ENCODE assay signal across 16 cellular contexts in genomic region chr16:66952430-66953139, GRCh38. TPM values are rescaled to one million over a fixed set of nuclear protein-coding genes. Genes with fewer than 3 reads are reported as not detected.
DNase-seq lines count a peak whose midpoint lies in the region; TF ChIP-seq lines count a peak whose summit lies in the region.
"Had no signal": no experiment of that assay in that cellular context is flagged by ENCODE, and none has a peak within 500 bp of the region (broad histone marks: within the 10 kb centered on the region; RNA-seq: fewer than 3 reads in every experiment).

No MANE protein-coding gene starts in this region.

- peaks cover 23% of the 10 kb centered on the region for H3K4me1 Mint-ChIP-seq in MCF 10A (ENCODE audit: insufficient read depth, unreplicated experiment)
- peaks cover 12% of the 10 kb centered on the region for H3K4me1 Mint-ChIP-seq in endodermal cell
- H3K4me1 Mint-ChIP-seq in T-helper 2 cell treated with Interferon-gamma antibody and Interleukin-4, amounts not matched to agents 5 μg/mL and 100 μg/mL, for 36 hours (ENCODE audit: low read depth): peaks cover 17% of the 10 kb centered on the region

- CTCF ChIA-PET in MCF 10A (lab: Yijun Ruan, JAX): interaction anchor here (0.5 to 3.5 kb wide), 18 partner anchors 9 to 246 kb away, joined by 3 to 37 read pairs (median 3); partner anchors contain the start of genes CES3 and ELMO3

- POLR2A ChIA-PET in MCF 10A (lab: Yijun Ruan, JAX): interaction anchor here (0.7 to 3.1 kb wide), 3 partner anchors 58 to 203 kb away, joined by 3 to 10 read pairs (median 4); no protein-coding TSS in a partner anchor

- H3K4me3 Mint-ChIP-seq in MCF 10A (ENCODE audit: unreplicated experiment) (no peak overlapping the region), endodermal cell (no peak overlapping the region)
- no peak overlapping the region for H3K4me3 Mint-ChIP-seq in T-helper 2 cell treated with Interferon-gamma antibody and Interleukin-4, amounts not matched to agents 5 μg/mL and 100 μg/mL, for 36 hours

- H3K4me1 ChIP-seq in breast epithelium (no peaks in the 10 kb centered on the region), endodermal cell (ENCODE audit: control insufficient read depth, insufficient read depth, low read length) (no peaks in the 10 kb centered on the region), skeletal muscle tissue (ENCODE audit: control insufficient read depth in 3 of 3, insufficient read depth in 3 of 3, low read length in 3 of 3) (peaks cover 10 to 29% (median 21%) of the 10 kb centered on the region in 3 donors)

- H3K9me3 ChIP-seq in breast epithelium (no peaks in the 10 kb centered on the region), endodermal cell (ENCODE audit: control insufficient read depth, low read length) (peaks cover 14% of the 10 kb centered on the region), skeletal muscle tissue (ENCODE audit: control insufficient read depth in 3 of 3, low read length in 3 of 3) (no peaks in the 10 kb centered on the region)

- H3K4me3 ChIP-seq in breast epithelium (no peak overlapping the region), endodermal cell (ENCODE audit: low read length) (no peak overlapping the region), skeletal muscle tissue (ENCODE audit: low read length in 3 of 3) (peak overlapping the region in 1 of 3 donors; percentile 30)
- H3K4me3 ChIP-seq: SK-N-MC had no signal

- H3K27me3 Mint-ChIP-seq in MCF 10A (ENCODE audit: insufficient read depth, unreplicated experiment) (no peaks in the 10 kb centered on the region), endodermal cell (ENCODE audit: insufficient read depth) (peaks cover 14% of the 10 kb centered on the region)
- peaks cover 43% of the 10 kb centered on the region for H3K27me3 Mint-ChIP-seq in T-helper 2 cell treated with Interferon-gamma antibody and Interleukin-4, amounts not matched to agents 5 μg/mL and 100 μg/mL, for 36 hours (ENCODE audit: low read depth)

- H3K36me3 ChIP-seq in breast epithelium: no peaks in the 10 kb centered on the region
- no peaks in the 10 kb centered on the region for H3K36me3 ChIP-seq in endodermal cell (ENCODE audit: control insufficient read depth, insufficient read depth, low read length)
- no peaks in the 10 kb centered on the region for H3K36me3 ChIP-seq in skeletal muscle tissue (ENCODE audit: control insufficient read depth in 3 of 3, insufficient read depth in 3 of 3, low read length in 3 of 3)

- H3K9ac ChIP-seq in endodermal cell (ENCODE audit: extremely low read depth, low read length, poor library complexity, severe bottlenecking) (no peak overlapping the region), skeletal muscle tissue (ENCODE audit: low read depth in 1 of 3, low read length in 3 of 3) (no peak overlapping the region)

- H3K36me3 Mint-ChIP-seq in MCF 10A (ENCODE audit: insufficient read depth, unreplicated experiment): no peaks in the 10 kb centered on the region
- no peaks in the 10 kb centered on the region for H3K36me3 Mint-ChIP-seq in endodermal cell (ENCODE audit: low read depth)
- H3K36me3 Mint-ChIP-seq in T-helper 2 cell treated with Interferon-gamma antibody and Interleukin-4, amounts not matched to agents 5 μg/mL and 100 μg/mL, for 36 hours (ENCODE audit: low read depth): no peaks in the 10 kb centered on the region

- peaks cover 0 to 8% of the 10 kb centered on the region in 2 donors for H3K27me3 ChIP-seq in breast epithelium
- H3K27me3 ChIP-seq in endodermal cell (ENCODE audit: control insufficient read depth, insufficient read depth, low read length, poor library complexity, severe bottlenecking): peaks cover 29% of the 10 kb centered on the region
- peaks cover 0 to 3% (median 0%) of the 10 kb centered on the region in 3 donors for H3K27me3 ChIP-seq in skeletal muscle tissue (ENCODE audit: control insufficient read depth in 3 of 3, insufficient read depth in 3 of 3, low read length in 3 of 3)

- WGBS in endodermal cell (ENCODE audit: insufficient coverage in 1 of 2, insufficient read length in 1 of 2), 2 experiments: 82 to 95% methylated on average over 6 to 7 of the region's 7 CpGs

- no peaks in the 10 kb centered on the region for H3K9me3 Mint-ChIP-seq in MCF 10A (ENCODE audit: unreplicated experiment)
- H3K9me3 Mint-ChIP-seq in endodermal cell: peaks cover 13% of the 10 kb centered on the region
- peaks cover 9% of the 10 kb centered on the region for H3K9me3 Mint-ChIP-seq in T-helper 2 cell treated with Interferon-gamma antibody and Interleukin-4, amounts not matched to agents 5 μg/mL and 100 μg/mL, for 36 hours

- BruUV-seq in MCF 10A (replicated peaks; lab: Mats Ljungman, UMichigan): no TSS peak

- peak overlapping the region; percentile 67 for H3K27ac Mint-ChIP-seq in MCF 10A (ENCODE audit: low read depth, unreplicated experiment)
- peak overlapping the region; percentile 26 for H3K27ac Mint-ChIP-seq in endodermal cell
- no peak overlapping the region for H3K27ac Mint-ChIP-seq in T-helper 2 cell treated with Interferon-gamma antibody and Interleukin-4, amounts not matched to agents 5 μg/mL and 100 μg/mL, for 36 hours

- no peak overlapping the region for H3K27ac ChIP-seq in breast epithelium
- H3K27ac ChIP-seq in endodermal cell (ENCODE audit: low read depth, low read length): no peak overlapping the region
- H3K27ac ChIP-seq in skeletal muscle tissue (ENCODE audit: low read depth, low read length): peak overlapping the region; percentile 1
- H3K27ac ChIP-seq: SK-N-MC had no signal

- DNase-seq in MCF 10A (ENCODE audit: unreplicated experiment) (no peak), breast epithelium (ENCODE audit: low spot score in 2 of 2) (no peak), NCI-H524 treated with DMSO at 0.1 percent for 48 hours (lab: John Stamatoyannopoulos, UW) (peak; percentile 96), endodermal cell (no peak), GM19240 (ENCODE audit: insufficient read length, low spot score) (no peak)
- DNase-seq in stimulated activated CD4-positive, alpha-beta T cell treated with anti-CD3 and anti-CD28 coated beads, Interleukin-15, amount 100 ng/mL, for 24 hours: no peak
- DNase-seq in T-helper 2 cell treated with Interferon-gamma antibody and Interleukin-4, amounts not matched to agents 5 μg/mL and 100 μg/mL, for 36 hours (ENCODE audit: low spot score): no peak
- DNase-seq: C1 segment of cervical spinal cord, HCEC 1CT, KBM-7, NCI-H146, NCI-H2081 treated with DMSO at 0.1 percent for 48 hours, NCI-H748 treated with DMSO at 0.1 percent for 48 hours had no signal

- TF ChIP-seq CTCF in MCF 10A (IDR thresholded peaks at IDR 0.05; ENCODE audit: unreplicated experiment) (no peak), breast epithelium (IDR thresholded peaks at IDR 0.05) (no peak), endodermal cell (conservative IDR thresholded peaks at IDR 0.05) (no peak)

- intact Hi-C loops in MCF 10A (cut with micrococcal nuclease): loop anchor here (10.0 kb wide), 1 partner anchor 62 kb away; no protein-coding TSS in a partner anchor
- intact Hi-C loops in breast epithelium (cut with DNase I; ENCODE audit: low total_unique reads): no loop called here

- no peak for TF ChIP-seq POLR2A in breast epithelium (IDR thresholded peaks at IDR 0.05)

RNA-seq across cellular contexts. Expression of gene CES3, which starts 8.5 kb away (rescaled TPM):
- 0.52 and 0.65 TPM in 2 replicates for total RNA-seq in MCF 10A (2022)
- 1 to 10 TPM in 2 of 3 donors, under 1 TPM in 1; 0.29 to 5.9 (median 2.1) TPM for total RNA-seq in breast epithelium
- 1 to 10 TPM; 2.7 to 3.8 TPM for total RNA-seq in endodermal cell
- polyA plus RNA-seq in endodermal cell (2013, experiment 1 of 2): 6.9 TPM
- 3.8 TPM for polyA plus RNA-seq in endodermal cell (2013, experiment 2 of 2)
- total RNA-seq in skeletal muscle tissue: 0.52 TPM

RNA-seq across cellular contexts. Expression of gene CES2, which starts 17.3 kb away (rescaled TPM):
- total RNA-seq in MCF 10A (2022) (65.7 and 68.7 TPM in 2 replicates), breast epithelium (10 to 100 TPM; 25.9 to 33.1 (median 31.9) TPM), endodermal cell (10 to 100 TPM; 28.7 to 36.8 TPM), skeletal muscle tissue (15.7 TPM)
- 24.1 TPM for polyA plus RNA-seq in endodermal cell (2013, experiment 1 of 2)
- 20.5 TPM for polyA plus RNA-seq in endodermal cell (2013, experiment 2 of 2)

RNA-seq across cellular contexts. Expression of gene CIAO2B, which starts 18.4 kb away (rescaled TPM):
- total RNA-seq in MCF 10A (2022) (133 and 159 TPM in 2 replicates), breast epithelium (10 to 100 TPM; 45.7 to 77.3 (median 65.4) TPM), endodermal cell (10 to 100 TPM; 70.2 to 87.7 TPM), skeletal muscle tissue (95.0 TPM)
- polyA plus RNA-seq in endodermal cell (2013, experiment 1 of 2): 99.2 TPM
- polyA plus RNA-seq in endodermal cell (2013, experiment 2 of 2): 88.5 TPM

RNA-seq across cellular contexts. Expression of gene RRAD, which starts 27.2 kb away (rescaled TPM):
- total RNA-seq in MCF 10A (2022) (0.29 TPM in 1 of 2 replicates, not detected in the other), breast epithelium (10 to 100 TPM in 1 of 3 donors, 1 to 10 TPM in 2; 7.7 to 11.1 (median 8.0) TPM), endodermal cell (under 1 TPM in 1 of 2 donors, not detected in 1; 0.55 TPM), skeletal muscle tissue (19.3 TPM)
- polyA plus RNA-seq in endodermal cell (2013, experiment 1 of 2): 0.53 TPM
- polyA plus RNA-seq in endodermal cell (2013, experiment 2 of 2): 0.46 TPM

RNA-seq across cellular contexts. Expression of gene CDH16, which starts 33.9 kb away (rescaled TPM):
- 0.25 TPM in 1 of 2 replicates, not detected in the other for total RNA-seq in MCF 10A (2022)
- not detected for total RNA-seq in breast epithelium
- total RNA-seq in endodermal cell: not detected
- not detected for polyA plus RNA-seq in endodermal cell (2013, experiment 1 of 2)
- polyA plus RNA-seq in endodermal cell (2013, experiment 2 of 2): not detected
- not detected for total RNA-seq in skeletal muscle tissue
- total RNA-seq: A673 had no signal
